Comparison of ENCODE assay signal across 1 cellular context in the genomic region with DNA sequence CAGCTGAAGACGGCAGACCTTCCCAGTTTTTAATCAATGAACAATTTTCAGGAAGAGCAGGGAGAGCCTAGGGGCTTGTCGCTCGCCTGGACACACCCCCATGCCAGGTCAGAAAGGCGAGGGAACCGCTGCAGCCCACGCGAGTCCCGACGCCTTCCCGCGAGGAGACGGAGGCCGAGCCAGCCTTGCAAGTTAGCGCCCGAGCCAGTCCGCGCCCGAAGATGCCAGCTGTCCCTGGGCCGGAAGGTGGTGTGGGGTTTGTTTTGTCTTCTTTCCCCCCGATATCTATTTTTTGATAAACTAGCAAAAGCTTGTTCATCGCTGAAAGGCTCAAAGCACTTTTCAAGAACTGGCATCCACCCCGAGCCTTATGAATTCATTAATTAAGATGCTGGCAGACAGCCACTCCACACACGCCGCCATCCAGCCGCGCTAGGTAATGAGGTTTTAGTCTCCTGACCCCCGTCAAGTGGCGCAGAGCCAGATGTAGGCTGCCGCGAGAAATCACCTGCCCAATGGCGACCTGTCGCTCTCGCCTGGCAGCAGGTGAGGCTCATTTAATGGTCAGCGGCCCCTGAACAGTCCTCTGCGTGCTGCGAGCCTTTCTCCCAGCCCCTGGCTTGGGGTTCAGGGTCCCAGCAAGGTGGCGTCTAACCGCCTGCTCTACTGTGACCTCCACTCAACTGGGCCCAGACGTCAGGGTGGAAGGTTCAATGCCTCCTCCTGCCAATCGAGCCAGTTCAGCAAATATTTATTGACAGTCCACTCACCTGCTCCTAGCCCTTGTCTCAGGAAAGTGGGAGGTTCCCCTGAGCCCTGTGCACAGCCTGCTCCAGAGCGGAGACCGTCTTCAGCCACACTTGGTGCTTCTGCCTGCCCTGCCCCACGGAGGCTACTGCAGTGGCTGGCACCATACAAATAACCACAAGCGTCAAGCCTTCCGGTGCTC.
TF ChIP-seq lines count a peak whose summit lies in the region.

No MANE protein-coding gene starts in this region.

TF ChIP-seq in GM23338, 12 proteins besides CTCF, POLR2A, EP300 and RAD21 (continued from another document):
- TF ChIP-seq, protein P1, sequence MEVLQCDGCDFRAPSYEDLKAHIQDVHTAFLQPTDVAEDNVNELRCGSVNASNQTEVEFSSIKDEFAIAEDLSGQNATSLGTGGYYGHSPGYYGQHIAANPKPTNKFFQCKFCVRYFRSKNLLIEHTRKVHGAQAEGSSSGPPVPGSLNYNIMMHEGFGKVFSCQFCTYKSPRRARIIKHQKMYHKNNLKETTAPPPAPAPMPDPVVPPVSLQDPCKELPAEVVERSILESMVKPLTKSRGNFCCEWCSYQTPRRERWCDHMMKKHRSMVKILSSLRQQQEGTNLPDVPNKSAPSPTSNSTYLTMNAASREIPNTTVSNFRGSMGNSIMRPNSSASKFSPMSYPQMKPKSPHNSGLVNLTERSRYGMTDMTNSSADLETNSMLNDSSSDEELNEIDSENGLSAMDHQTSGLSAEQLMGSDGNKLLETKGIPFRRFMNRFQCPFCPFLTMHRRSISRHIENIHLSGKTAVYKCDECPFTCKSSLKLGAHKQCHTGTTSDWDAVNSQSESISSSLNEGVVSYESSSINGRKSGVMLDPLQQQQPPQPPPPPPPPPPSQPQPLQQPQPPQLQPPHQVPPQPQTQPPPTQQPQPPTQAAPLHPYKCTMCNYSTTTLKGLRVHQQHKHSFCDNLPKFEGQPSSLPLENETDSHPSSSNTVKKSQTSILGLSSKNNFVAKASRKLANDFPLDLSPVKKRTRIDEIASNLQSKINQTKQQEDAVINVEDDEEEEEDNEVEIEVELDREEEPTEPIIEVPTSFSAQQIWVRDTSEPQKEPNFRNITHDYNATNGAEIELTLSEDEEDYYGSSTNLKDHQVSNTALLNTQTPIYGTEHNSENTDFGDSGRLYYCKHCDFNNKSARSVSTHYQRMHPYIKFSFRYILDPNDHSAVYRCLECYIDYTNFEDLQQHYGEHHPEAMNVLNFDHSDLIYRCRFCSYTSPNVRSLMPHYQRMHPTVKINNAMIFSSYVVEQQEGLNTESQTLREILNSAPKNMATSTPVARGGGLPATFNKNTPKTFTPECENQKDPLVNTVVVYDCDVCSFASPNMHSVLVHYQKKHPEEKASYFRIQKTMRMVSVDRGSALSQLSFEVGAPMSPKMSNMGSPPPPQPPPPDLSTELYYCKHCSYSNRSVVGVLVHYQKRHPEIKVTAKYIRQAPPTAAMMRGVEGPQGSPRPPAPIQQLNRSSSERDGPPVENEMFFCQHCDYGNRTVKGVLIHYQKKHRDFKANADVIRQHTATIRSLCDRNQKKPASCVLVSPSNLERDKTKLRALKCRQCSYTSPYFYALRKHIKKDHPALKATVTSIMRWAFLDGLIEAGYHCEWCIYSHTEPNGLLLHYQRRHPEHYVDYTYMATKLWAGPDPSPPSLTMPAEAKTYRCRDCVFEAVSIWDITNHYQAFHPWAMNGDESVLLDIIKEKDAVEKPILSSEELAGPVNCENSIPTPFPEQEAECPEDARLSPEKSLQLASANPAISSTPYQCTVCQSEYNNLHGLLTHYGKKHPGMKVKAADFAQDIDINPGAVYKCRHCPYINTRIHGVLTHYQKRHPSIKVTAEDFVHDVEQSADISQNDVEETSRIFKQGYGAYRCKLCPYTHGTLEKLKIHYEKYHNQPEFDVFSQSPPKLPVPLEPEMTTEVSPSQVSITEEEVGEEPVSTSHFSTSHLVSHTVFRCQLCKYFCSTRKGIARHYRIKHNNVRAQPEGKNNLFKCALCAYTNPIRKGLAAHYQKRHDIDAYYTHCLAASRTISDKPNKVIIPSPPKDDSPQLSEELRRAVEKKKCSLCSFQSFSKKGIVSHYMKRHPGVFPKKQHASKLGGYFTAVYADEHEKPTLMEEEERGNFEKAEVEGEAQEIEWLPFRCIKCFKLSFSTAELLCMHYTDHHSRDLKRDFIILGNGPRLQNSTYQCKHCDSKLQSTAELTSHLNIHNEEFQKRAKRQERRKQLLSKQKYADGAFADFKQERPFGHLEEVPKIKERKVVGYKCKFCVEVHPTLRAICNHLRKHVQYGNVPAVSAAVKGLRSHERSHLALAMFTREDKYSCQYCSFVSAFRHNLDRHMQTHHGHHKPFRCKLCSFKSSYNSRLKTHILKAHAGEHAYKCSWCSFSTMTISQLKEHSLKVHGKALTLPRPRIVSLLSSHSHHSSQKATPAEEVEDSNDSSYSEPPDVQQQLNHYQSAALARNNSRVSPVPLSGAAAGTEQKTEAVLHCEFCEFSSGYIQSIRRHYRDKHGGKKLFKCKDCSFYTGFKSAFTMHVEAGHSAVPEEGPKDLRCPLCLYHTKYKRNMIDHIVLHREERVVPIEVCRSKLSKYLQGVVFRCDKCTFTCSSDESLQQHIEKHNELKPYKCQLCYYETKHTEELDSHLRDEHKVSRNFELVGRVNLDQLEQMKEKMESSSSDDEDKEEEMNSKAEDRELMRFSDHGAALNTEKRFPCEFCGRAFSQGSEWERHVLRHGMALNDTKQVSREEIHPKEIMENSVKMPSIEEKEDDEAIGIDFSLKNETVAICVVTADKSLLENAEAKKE (CRISPR knock-in tag; IDR thresholded peaks at IDR 0.05) = no peak
- TF ChIP-seq JUNB (IDR thresholded peaks at IDR 0.05; ENCODE audit: unreplicated experiment) (no peak), ZNF114 (CRISPR knock-in tag; IDR thresholded peaks at IDR 0.05) (no peak), POLR2AphosphoS5 (IDR thresholded peaks at IDR 0.05; ENCODE audit: low read depth) (no peak), EZH2phosphoT487 (IDR thresholded peaks at IDR 0.05; ENCODE audit: unreplicated experiment) (no peak), ZNF331 (CRISPR knock-in tag; IDR thresholded peaks at IDR 0.05; ENCODE audit: low read depth) (no peak), EZH2 (IDR thresholded peaks at IDR 0.05; ENCODE audit: low read depth, unreplicated experiment) (no peak), STAT1 (IDR thresholded peaks at IDR 0.05; ENCODE audit: unreplicated experiment) (no peak)
- TF ChIP-seq, protein P2, sequence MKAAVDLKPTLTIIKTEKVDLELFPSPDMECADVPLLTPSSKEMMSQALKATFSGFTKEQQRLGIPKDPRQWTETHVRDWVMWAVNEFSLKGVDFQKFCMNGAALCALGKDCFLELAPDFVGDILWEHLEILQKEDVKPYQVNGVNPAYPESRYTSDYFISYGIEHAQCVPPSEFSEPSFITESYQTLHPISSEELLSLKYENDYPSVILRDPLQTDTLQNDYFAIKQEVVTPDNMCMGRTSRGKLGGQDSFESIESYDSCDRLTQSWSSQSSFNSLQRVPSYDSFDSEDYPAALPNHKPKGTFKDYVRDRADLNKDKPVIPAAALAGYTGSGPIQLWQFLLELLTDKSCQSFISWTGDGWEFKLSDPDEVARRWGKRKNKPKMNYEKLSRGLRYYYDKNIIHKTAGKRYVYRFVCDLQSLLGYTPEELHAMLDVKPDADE (IDR thresholded peaks at IDR 0.05) = no peak
- TF ChIP-seq, protein P3, sequence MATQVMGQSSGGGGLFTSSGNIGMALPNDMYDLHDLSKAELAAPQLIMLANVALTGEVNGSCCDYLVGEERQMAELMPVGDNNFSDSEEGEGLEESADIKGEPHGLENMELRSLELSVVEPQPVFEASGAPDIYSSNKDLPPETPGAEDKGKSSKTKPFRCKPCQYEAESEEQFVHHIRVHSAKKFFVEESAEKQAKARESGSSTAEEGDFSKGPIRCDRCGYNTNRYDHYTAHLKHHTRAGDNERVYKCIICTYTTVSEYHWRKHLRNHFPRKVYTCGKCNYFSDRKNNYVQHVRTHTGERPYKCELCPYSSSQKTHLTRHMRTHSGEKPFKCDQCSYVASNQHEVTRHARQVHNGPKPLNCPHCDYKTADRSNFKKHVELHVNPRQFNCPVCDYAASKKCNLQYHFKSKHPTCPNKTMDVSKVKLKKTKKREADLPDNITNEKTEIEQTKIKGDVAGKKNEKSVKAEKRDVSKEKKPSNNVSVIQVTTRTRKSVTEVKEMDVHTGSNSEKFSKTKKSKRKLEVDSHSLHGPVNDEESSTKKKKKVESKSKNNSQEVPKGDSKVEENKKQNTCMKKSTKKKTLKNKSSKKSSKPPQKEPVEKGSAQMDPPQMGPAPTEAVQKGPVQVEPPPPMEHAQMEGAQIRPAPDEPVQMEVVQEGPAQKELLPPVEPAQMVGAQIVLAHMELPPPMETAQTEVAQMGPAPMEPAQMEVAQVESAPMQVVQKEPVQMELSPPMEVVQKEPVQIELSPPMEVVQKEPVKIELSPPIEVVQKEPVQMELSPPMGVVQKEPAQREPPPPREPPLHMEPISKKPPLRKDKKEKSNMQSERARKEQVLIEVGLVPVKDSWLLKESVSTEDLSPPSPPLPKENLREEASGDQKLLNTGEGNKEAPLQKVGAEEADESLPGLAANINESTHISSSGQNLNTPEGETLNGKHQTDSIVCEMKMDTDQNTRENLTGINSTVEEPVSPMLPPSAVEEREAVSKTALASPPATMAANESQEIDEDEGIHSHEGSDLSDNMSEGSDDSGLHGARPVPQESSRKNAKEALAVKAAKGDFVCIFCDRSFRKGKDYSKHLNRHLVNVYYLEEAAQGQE (IDR thresholded peaks at IDR 0.05; ENCODE audit: unreplicated experiment) = no peak
TF ChIP-seq in GM23338: peak in this region for 0.
